Comparison of ENCODE assay signal across 1 cellular context in the genomic region with DNA sequence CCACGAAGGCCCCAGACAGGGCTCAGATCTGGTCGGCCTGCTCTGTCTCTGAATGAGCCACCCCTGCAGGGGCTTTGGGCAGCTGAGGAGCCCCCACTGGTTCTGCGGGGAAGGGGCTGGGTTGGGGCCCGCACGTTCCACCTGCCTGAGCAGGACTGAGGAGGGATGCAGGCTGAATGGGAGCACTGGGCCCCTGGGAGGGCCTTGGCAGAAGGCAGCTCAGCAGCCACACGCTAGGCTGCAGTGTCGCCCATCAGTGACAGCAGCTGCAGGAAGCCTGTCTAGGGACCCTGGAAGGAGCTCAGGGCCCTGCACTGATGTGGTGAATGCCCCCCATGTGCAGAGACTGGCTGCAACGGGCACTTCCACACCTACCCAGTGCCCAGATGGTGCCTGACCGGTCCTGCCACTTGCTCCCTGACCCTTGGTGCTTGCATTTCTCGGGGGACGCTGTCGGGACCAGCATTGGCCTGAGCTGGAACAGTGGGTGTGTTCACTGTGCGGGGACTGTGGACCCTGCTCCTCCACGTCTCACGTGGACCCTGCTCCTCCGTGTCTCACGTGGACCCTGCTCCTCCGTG.
TF ChIP-seq lines count a peak whose summit lies in the region.

No MANE protein-coding gene starts in this region.

TF ChIP-seq in K562, 482 proteins besides CTCF, POLR2A, EP300 and RAD21:
- TF ChIP-seq HNRNPK (IDR thresholded peaks at IDR 0.05; ENCODE audit: low read depth, low read length, poor library complexity, severe bottlenecking) (no peak), ZNF263 (CRISPR knock-in tag; IDR thresholded peaks at IDR 0.05; ENCODE audit: borderline replicate concordance) (peak; percentile 82; the same call in 1 of the 2 replicates)
TF ChIP-seq in K562: peak in this region for 1.
